8 cellular contexts compared by ENCODE assay signal in genomic region chr6:136249811-136250685, GRCh38. TPM values are rescaled to one million over a fixed set of nuclear protein-coding genes. Genes with fewer than 3 reads are reported as not detected.
A peak's percentile ranks its signal among the peaks of the same experiment; 100 is the strongest.
DNase-seq lines count a peak whose midpoint lies in the region; ATAC-seq and TF ChIP-seq lines count a peak whose summit lies in the region.

TSS of gene MTFR2 (minus strand) at chr6:136250311. CDS start at chr6:136249099, 1,212 bp downstream.

- in situ Hi-C loops in GM13976 (cut with MboI; ENCODE audit: low sequenced_read_pairs, unreplicated experiment) = no loop called here

- peak within 1 kb of the TSS; percentile 89 for H3K4me3 ChIP-seq in trophoblast cell (ENCODE audit: low read depth, low read length)

- peak within 1 kb of the TSS; percentile 47 for H4K8ac ChIP-seq in trophoblast cell (ENCODE audit: low read depth, low read length)

- no peaks in the 10 kb centered on the region for H3K9me3 ChIP-seq in trophoblast cell (ENCODE audit: insufficient read depth, low read depth, low read length)

- H2AK5ac ChIP-seq in trophoblast cell (ENCODE audit: low read length) = no peak within 1 kb of the TSS

- no peaks in the 10 kb centered on the region for H3K36me3 ChIP-seq in trophoblast cell (ENCODE audit: control insufficient read depth in 1 of 2, insufficient read depth in 2 of 2, low read length in 2 of 2)

- no CpG with 5 or more reads among the region's 59 CpGs for WGBS in trophoblast cell (ENCODE audit: extremely low coverage, insufficient coverage, insufficient read length)

- no peak within 1 kb of the TSS for H3K27ac ChIP-seq in trophoblast cell (ENCODE audit: low read depth, low read length)

- H3K27me3 ChIP-seq in trophoblast cell (ENCODE audit: insufficient read depth, low read length) = no peaks in the 10 kb centered on the region

- intact Hi-C loops in cardiac septum (cut with DNase I) = no loop called here

- DNase-seq in GM13976 (ENCODE audit: low spot score) = peak; percentile 93
- peak; percentile 93 for DNase-seq in NCI-H1436 treated with DMSO at 0.1 percent for 48 hours (lab: John Stamatoyannopoulos, UW)
- peak; percentile 92 for DNase-seq in T follicular helper cell (ENCODE audit: low read depth)
- DNase-seq in activated naive CD8-positive, alpha-beta T cell treated with anti-CD3 and anti-CD28 coated beads, Interleukin-2, amount 50 U/mL, for 24 hours = peak; percentile 86
- peak; percentile 96 for DNase-seq in cardiac septum (ENCODE audit: low spot score)
- peak; percentile 100 for DNase-seq in trophoblast cell
- peak; percentile 90 for DNase-seq in type B pancreatic cell (ENCODE audit: extremely low spot score, unreplicated experiment)

- peak within 1 kb of the TSS; percentile 94 for H3K27ac Mint-ChIP-seq in activated naive CD8-positive, alpha-beta T cell treated with anti-CD3 and anti-CD28 coated beads, Interleukin-2, amount 50 U/mL, for 24 hours
- peak within 1 kb of the TSS; percentile 94 for H3K27ac Mint-ChIP-seq in type B pancreatic cell

- TF ChIP-seq CTCF in GM13976 (IDR thresholded peaks at IDR 0.05; ENCODE audit: borderline replicate concordance, control extremely low read depth, extremely low read depth, insufficient read depth, missing control alignments) (no peak), type B pancreatic cell (conservative IDR thresholded peaks at IDR 0.05) (no peak)

- H3K4me3 Mint-ChIP-seq in activated naive CD8-positive, alpha-beta T cell treated with anti-CD3 and anti-CD28 coated beads, Interleukin-2, amount 50 U/mL, for 24 hours = peak within 1 kb of the TSS; percentile 98
- H3K4me3 Mint-ChIP-seq in type B pancreatic cell = peak within 1 kb of the TSS; percentile 97

- H3K18ac ChIP-seq in trophoblast cell (ENCODE audit: low read length) = peak within 1 kb of the TSS; percentile 40

- H3K9me3 Mint-ChIP-seq in activated naive CD8-positive, alpha-beta T cell treated with anti-CD3 and anti-CD28 coated beads, Interleukin-2, amount 50 U/mL, for 24 hours = no peaks in the 10 kb centered on the region
- H3K9me3 Mint-ChIP-seq in type B pancreatic cell = no peaks in the 10 kb centered on the region

- H3K23ac ChIP-seq in trophoblast cell (ENCODE audit: low read length) = no peak within 1 kb of the TSS

- H3K36me3 Mint-ChIP-seq in activated naive CD8-positive, alpha-beta T cell treated with anti-CD3 and anti-CD28 coated beads, Interleukin-2, amount 50 U/mL, for 24 hours (ENCODE audit: low read depth) = peaks cover 36% of the 10 kb centered on the region
- H3K36me3 Mint-ChIP-seq in type B pancreatic cell = no peaks in the 10 kb centered on the region

- no peak within 1 kb of the TSS for H4K91ac ChIP-seq in trophoblast cell (ENCODE audit: low read depth, low read length)

- peaks cover 0 to 3% of the 10 kb centered on the region in 2 experiments for H3K4me1 ChIP-seq in trophoblast cell (ENCODE audit: control insufficient read depth in 1 of 2, insufficient read depth in 2 of 2, low read length in 2 of 2)

- ATAC-seq in HG02852 (IDR thresholded peaks at IDR 0.05; ENCODE audit: unreplicated experiment) = peak; percentile 98
- peak; percentile 97 for ATAC-seq in activated naive CD8-positive, alpha-beta T cell treated with anti-CD3 and anti-CD28 coated beads, Interleukin-2, amount 50 U/mL, for 24 hours

- H2BK120ac ChIP-seq in trophoblast cell (ENCODE audit: insufficient read depth, low read length, poor library complexity) = no peak within 1 kb of the TSS

- no peak within 1 kb of the TSS for H3K14ac ChIP-seq in trophoblast cell (ENCODE audit: low read length)

- peaks cover 2% of the 10 kb centered on the region for H3K27me3 Mint-ChIP-seq in activated naive CD8-positive, alpha-beta T cell treated with anti-CD3 and anti-CD28 coated beads, Interleukin-2, amount 50 U/mL, for 24 hours
- H3K27me3 Mint-ChIP-seq in type B pancreatic cell = no peaks in the 10 kb centered on the region

- peak within 1 kb of the TSS; percentile 74 for H4K12ac ChIP-seq in trophoblast cell (ENCODE audit: low read depth, low read length)

- H3K4me2 ChIP-seq in trophoblast cell (ENCODE audit: low read length) = peak within 1 kb of the TSS; percentile 77

- peaks cover 38% of the 10 kb centered on the region for H3K4me1 Mint-ChIP-seq in activated naive CD8-positive, alpha-beta T cell treated with anti-CD3 and anti-CD28 coated beads, Interleukin-2, amount 50 U/mL, for 24 hours
- H3K4me1 Mint-ChIP-seq in type B pancreatic cell (ENCODE audit: unreplicated experiment) = peaks cover 25% of the 10 kb centered on the region

- peak within 1 kb of the TSS; percentile 24 for H3K9ac ChIP-seq in trophoblast cell (ENCODE audit: low read length)

- no peaks in the 10 kb centered on the region for H3K79me2 ChIP-seq in trophoblast cell (ENCODE audit: control insufficient read depth, insufficient read depth, low read length, poor library complexity)

- H3K4ac ChIP-seq in trophoblast cell (ENCODE audit: low read depth, low read length) = no peak within 1 kb of the TSS

- H2BK12ac ChIP-seq in trophoblast cell (ENCODE audit: low read length) = no peak within 1 kb of the TSS

- H2AFZ ChIP-seq in trophoblast cell (ENCODE audit: insufficient read depth, low read length, poor library complexity) = peak within 1 kb of the TSS; percentile 39

- H2BK5ac ChIP-seq in trophoblast cell (ENCODE audit: low read depth, low read length, poor library complexity) = no peak within 1 kb of the TSS

- H3K79me1 ChIP-seq in trophoblast cell (ENCODE audit: low read length) = no peaks in the 10 kb centered on the region

RNA-seq across cellular contexts. Expression of gene MTFR2, which starts in this region (rescaled TPM):
- total RNA-seq in cardiac septum (not detected), type B pancreatic cell (ENCODE audit: low replicate concordance) (2.5 and 3.9 TPM in 2 replicates)
- polyA plus RNA-seq in trophoblast cell (2013) = 12.4 and 12.5 TPM in 2 replicates

Comparison
In these comparisons a context has a peak if more than half of its experiments do, and no peak if none do; other contexts are left out.
1. Peak in DNase-seq in cardiac septum; RNA of the gene not detected or under 1 TPM.